In the genomic region with DNA sequence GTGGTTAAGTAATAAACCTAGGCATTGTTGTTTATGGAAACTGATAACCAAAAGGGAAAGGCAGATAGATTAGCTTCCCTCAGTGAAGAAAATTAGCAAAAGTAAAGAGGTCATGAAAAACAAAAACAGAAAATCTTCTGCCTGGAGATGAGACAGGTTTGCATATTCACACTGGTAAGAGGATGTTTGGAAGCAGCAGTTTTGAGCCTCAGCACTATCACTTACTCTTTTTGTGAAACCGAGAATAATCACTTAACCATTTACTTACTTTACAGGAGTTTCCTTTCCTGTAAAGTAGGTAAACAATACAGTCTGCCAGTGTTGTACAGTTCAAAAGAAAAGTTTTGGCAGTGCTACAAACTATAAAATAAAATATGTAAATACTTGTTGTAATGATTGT, we compare ENCODE assay signal across 14 cellular contexts. TPM values are rescaled to one million over a fixed set of nuclear protein-coding genes. Genes with fewer than 3 reads are reported as not detected.
DNase-seq lines count a peak whose midpoint lies in the region; ATAC-seq, FAIRE-seq and TF ChIP-seq lines count a peak whose summit lies in the region.
"Had no signal": no experiment of that assay in that cellular context is flagged by ENCODE, and none has a peak within 500 bp of the region (broad histone marks: within the 10 kb centered on the region; RNA-seq: fewer than 3 reads in every experiment).

No MANE protein-coding gene starts in this region.

- H3K36me3 ChIP-seq in GM23338 (ENCODE audit: insufficient read depth): no peaks in the 10 kb centered on the region
- H3K36me3 ChIP-seq: uterus had no signal

- H3K27ac Mint-ChIP-seq in type B pancreatic cell: no peak overlapping the region
- H3K27ac Mint-ChIP-seq in GM23338: no peak overlapping the region

- no peaks in the 10 kb centered on the region for H3K27me3 Mint-ChIP-seq in type B pancreatic cell
- H3K27me3 Mint-ChIP-seq in GM23338 (ENCODE audit: insufficient read depth, low read depth, poor library complexity): peaks cover 2% of the 10 kb centered on the region

- no peaks in the 10 kb centered on the region for H3F3A ChIP-seq in GM23338 (replicated peaks; ENCODE audit: low read depth)

- H3K36me3 Mint-ChIP-seq in type B pancreatic cell: no peaks in the 10 kb centered on the region
- peaks cover 14% of the 10 kb centered on the region for H3K36me3 Mint-ChIP-seq in GM23338 (ENCODE audit: low read depth)

- peak; percentile 95 for FAIRE-seq in GM18507 (lab: Jason Lieb, UNC)

- ATAC-seq in GM19455 (IDR thresholded peaks at IDR 0.05; ENCODE audit: unreplicated experiment) (peak; percentile 97), HG02852 (IDR thresholded peaks at IDR 0.05; ENCODE audit: unreplicated experiment) (peak; percentile 96), HG03469 (IDR thresholded peaks at IDR 0.05; ENCODE audit: unreplicated experiment) (peak; percentile 90), GM23338 (no peak)
- ATAC-seq: body of pancreas, mucosa of descending colon, right cardiac atrium had no signal

- no peaks in the 10 kb centered on the region for H3K4me1 ChIP-seq in GM23338 (ENCODE audit: insufficient read depth)
- H3K4me1 ChIP-seq: body of pancreas, uterus had no signal

- peaks cover 4% of the 10 kb centered on the region for H3K9me3 Mint-ChIP-seq in type B pancreatic cell
- peaks cover 32% of the 10 kb centered on the region for H3K9me3 Mint-ChIP-seq in GM23338

- H3K27ac ChIP-seq in caudate nucleus (ENCODE audit: low read depth, low read length) (no peak overlapping the region), GM23338 (ENCODE audit: low read depth) (no peak overlapping the region)
- H3K27ac ChIP-seq: body of pancreas, uterus had no signal

- no peaks in the 10 kb centered on the region for H3K4me1 Mint-ChIP-seq in type B pancreatic cell (ENCODE audit: unreplicated experiment)
- peaks cover 9% of the 10 kb centered on the region for H3K4me1 Mint-ChIP-seq in GM23338

- H2AFZ ChIP-seq in GM23338: no peak overlapping the region

- H3K79me2 ChIP-seq in GM23338 (replicated peaks; ENCODE audit: insufficient read depth): no peaks in the 10 kb centered on the region

- H3K4me2 ChIP-seq in GM23338: no peak overlapping the region

- H3K9me2 ChIP-seq in GM23338 (ENCODE audit: insufficient read depth): no peaks in the 10 kb centered on the region

- no peaks in the 10 kb centered on the region for H3K27me3 ChIP-seq in GM23338 (ENCODE audit: insufficient read depth)
- H3K27me3 ChIP-seq: body of pancreas, uterus had no signal

- H3K4me3 ChIP-seq in GM23338: no peak overlapping the region
- H3K4me3 ChIP-seq: body of pancreas, mucosa of descending colon, uterus had no signal

- no peaks in the 10 kb centered on the region for H4K20me1 ChIP-seq in GM23338 (replicated peaks; ENCODE audit: insufficient read depth)

- TF ChIP-seq CTCF in type B pancreatic cell (conservative IDR thresholded peaks at IDR 0.05) (no peak), GM23338 (conservative IDR thresholded peaks at IDR 0.05; ENCODE audit: low read depth in 2 of 2) (no peak)

- DNase-seq in GM18507 (ENCODE audit: extremely low spot score, insufficient read length, low read depth) (no peak), NCI-H345 treated with DMSO at 0.1 percent for 48 hours (lab: John Stamatoyannopoulos, UW; ENCODE audit: unreplicated experiment) (no peak), caudate nucleus (lab: John Stamatoyannopoulos, UW) (no peak), type B pancreatic cell (ENCODE audit: extremely low spot score, unreplicated experiment) (no peak), GM23338 (ENCODE audit: low spot score) (no peak)
- DNase-seq: activated T-cell treated with anti-CD3 and anti-CD28 coated beads, Interleukin-2, amount 50 U/mL, for 1 hour; body of pancreas; mucosa of descending colon; NCI-H1092 treated with DMSO at 0.1 percent for 48 hours; right cardiac atrium; uterus had no signal

- no peak overlapping the region for H3K4me3 Mint-ChIP-seq in type B pancreatic cell
- no peak overlapping the region for H3K4me3 Mint-ChIP-seq in GM23338

TF ChIP-seq in GM23338, 12 proteins besides CTCF, POLR2A, EP300 and RAD21 (continues in another document):
- TF ChIP-seq ZNF114 (CRISPR knock-in tag; IDR thresholded peaks at IDR 0.05) (no peak), NANOG (IDR thresholded peaks at IDR 0.05; ENCODE audit: borderline replicate concordance) (no peak), STAT1 (IDR thresholded peaks at IDR 0.05; ENCODE audit: unreplicated experiment) (no peak), JUNB (IDR thresholded peaks at IDR 0.05; ENCODE audit: unreplicated experiment) (no peak)
- TF ChIP-seq, protein P1, sequence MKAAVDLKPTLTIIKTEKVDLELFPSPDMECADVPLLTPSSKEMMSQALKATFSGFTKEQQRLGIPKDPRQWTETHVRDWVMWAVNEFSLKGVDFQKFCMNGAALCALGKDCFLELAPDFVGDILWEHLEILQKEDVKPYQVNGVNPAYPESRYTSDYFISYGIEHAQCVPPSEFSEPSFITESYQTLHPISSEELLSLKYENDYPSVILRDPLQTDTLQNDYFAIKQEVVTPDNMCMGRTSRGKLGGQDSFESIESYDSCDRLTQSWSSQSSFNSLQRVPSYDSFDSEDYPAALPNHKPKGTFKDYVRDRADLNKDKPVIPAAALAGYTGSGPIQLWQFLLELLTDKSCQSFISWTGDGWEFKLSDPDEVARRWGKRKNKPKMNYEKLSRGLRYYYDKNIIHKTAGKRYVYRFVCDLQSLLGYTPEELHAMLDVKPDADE (IDR thresholded peaks at IDR 0.05): no peak
- TF ChIP-seq, protein P2, sequence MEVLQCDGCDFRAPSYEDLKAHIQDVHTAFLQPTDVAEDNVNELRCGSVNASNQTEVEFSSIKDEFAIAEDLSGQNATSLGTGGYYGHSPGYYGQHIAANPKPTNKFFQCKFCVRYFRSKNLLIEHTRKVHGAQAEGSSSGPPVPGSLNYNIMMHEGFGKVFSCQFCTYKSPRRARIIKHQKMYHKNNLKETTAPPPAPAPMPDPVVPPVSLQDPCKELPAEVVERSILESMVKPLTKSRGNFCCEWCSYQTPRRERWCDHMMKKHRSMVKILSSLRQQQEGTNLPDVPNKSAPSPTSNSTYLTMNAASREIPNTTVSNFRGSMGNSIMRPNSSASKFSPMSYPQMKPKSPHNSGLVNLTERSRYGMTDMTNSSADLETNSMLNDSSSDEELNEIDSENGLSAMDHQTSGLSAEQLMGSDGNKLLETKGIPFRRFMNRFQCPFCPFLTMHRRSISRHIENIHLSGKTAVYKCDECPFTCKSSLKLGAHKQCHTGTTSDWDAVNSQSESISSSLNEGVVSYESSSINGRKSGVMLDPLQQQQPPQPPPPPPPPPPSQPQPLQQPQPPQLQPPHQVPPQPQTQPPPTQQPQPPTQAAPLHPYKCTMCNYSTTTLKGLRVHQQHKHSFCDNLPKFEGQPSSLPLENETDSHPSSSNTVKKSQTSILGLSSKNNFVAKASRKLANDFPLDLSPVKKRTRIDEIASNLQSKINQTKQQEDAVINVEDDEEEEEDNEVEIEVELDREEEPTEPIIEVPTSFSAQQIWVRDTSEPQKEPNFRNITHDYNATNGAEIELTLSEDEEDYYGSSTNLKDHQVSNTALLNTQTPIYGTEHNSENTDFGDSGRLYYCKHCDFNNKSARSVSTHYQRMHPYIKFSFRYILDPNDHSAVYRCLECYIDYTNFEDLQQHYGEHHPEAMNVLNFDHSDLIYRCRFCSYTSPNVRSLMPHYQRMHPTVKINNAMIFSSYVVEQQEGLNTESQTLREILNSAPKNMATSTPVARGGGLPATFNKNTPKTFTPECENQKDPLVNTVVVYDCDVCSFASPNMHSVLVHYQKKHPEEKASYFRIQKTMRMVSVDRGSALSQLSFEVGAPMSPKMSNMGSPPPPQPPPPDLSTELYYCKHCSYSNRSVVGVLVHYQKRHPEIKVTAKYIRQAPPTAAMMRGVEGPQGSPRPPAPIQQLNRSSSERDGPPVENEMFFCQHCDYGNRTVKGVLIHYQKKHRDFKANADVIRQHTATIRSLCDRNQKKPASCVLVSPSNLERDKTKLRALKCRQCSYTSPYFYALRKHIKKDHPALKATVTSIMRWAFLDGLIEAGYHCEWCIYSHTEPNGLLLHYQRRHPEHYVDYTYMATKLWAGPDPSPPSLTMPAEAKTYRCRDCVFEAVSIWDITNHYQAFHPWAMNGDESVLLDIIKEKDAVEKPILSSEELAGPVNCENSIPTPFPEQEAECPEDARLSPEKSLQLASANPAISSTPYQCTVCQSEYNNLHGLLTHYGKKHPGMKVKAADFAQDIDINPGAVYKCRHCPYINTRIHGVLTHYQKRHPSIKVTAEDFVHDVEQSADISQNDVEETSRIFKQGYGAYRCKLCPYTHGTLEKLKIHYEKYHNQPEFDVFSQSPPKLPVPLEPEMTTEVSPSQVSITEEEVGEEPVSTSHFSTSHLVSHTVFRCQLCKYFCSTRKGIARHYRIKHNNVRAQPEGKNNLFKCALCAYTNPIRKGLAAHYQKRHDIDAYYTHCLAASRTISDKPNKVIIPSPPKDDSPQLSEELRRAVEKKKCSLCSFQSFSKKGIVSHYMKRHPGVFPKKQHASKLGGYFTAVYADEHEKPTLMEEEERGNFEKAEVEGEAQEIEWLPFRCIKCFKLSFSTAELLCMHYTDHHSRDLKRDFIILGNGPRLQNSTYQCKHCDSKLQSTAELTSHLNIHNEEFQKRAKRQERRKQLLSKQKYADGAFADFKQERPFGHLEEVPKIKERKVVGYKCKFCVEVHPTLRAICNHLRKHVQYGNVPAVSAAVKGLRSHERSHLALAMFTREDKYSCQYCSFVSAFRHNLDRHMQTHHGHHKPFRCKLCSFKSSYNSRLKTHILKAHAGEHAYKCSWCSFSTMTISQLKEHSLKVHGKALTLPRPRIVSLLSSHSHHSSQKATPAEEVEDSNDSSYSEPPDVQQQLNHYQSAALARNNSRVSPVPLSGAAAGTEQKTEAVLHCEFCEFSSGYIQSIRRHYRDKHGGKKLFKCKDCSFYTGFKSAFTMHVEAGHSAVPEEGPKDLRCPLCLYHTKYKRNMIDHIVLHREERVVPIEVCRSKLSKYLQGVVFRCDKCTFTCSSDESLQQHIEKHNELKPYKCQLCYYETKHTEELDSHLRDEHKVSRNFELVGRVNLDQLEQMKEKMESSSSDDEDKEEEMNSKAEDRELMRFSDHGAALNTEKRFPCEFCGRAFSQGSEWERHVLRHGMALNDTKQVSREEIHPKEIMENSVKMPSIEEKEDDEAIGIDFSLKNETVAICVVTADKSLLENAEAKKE (CRISPR knock-in tag; IDR thresholded peaks at IDR 0.05): no peak

RNA-seq across cellular contexts. Expression of gene EMB, which starts 35.5 kb away (rescaled TPM):
- 12.2 and 26.8 TPM in 2 replicates for total RNA-seq in type B pancreatic cell (ENCODE audit: low replicate concordance)
- 35.5 and 40.0 TPM in 2 replicates for total RNA-seq in GM23338 (2014; rRNA removed; shearing (Covaris generic))
- 24.6 and 27.5 TPM in 2 replicates for polyA plus RNA-seq in GM23338 (2016; fragmentation: Nextera tagmentation; extraction: Ambion mirVana)
